Comparison of ENCODE assay signal across 34 cellular contexts in genomic region chr4:12244949-12245348, GRCh38.
"Had no signal": no experiment of that assay in that cellular context is flagged by ENCODE, and none has a peak within 500 bp of the region (broad histone marks: within the 10 kb centered on the region; RNA-seq: fewer than 3 reads in every experiment).

No MANE protein-coding gene starts in this region.

- DNase-seq: Karpas-422, Kasumi-1, MG63, MM.1S, MV-4-11, NCI-H1048, NCI-H1092, NCI-H1092 treated with DMSO at 0.1 percent for 48 hours, NCI-H1105, NCI-H1105 treated with DMSO at 0.1 percent for 48 hours, NCI-H1417, NCI-H1417 treated with DMSO at 0.1 percent for 48 hours, NCI-H1436, NCI-H1436 treated with DMSO at 0.1 percent for 48 hours, NCI-H146, NCI-H1694, NCI-H1694 treated with DMSO at 0.1 percent for 48 hours, NCI-H187, NCI-H187 treated with DMSO at 0.1 percent for 48 hours, NCI-H1930, NCI-H2029, NCI-H2029 treated with DMSO at 0.1 percent for 48 hours, NCI-H2081, NCI-H2081 treated with DMSO at 0.1 percent for 48 hours, NCI-H2107, NCI-H2171, NCI-H2171 treated with DMSO at 0.1 percent for 48 hours, NCI-H2227 treated with DMSO at 0.1 percent for 48 hours, NCI-H226, NCI-H345, NCI-H446, NCI-H446 treated with DMSO at 0.1 percent for 48 hours, NCI-H510A, NCI-H510A treated with DMSO at 0.1 percent for 48 hours had no signal

- H3K4me3 ChIP-seq: MG63 had no signal
